8 cellular contexts compared by ENCODE assay signal in the genomic region with DNA sequence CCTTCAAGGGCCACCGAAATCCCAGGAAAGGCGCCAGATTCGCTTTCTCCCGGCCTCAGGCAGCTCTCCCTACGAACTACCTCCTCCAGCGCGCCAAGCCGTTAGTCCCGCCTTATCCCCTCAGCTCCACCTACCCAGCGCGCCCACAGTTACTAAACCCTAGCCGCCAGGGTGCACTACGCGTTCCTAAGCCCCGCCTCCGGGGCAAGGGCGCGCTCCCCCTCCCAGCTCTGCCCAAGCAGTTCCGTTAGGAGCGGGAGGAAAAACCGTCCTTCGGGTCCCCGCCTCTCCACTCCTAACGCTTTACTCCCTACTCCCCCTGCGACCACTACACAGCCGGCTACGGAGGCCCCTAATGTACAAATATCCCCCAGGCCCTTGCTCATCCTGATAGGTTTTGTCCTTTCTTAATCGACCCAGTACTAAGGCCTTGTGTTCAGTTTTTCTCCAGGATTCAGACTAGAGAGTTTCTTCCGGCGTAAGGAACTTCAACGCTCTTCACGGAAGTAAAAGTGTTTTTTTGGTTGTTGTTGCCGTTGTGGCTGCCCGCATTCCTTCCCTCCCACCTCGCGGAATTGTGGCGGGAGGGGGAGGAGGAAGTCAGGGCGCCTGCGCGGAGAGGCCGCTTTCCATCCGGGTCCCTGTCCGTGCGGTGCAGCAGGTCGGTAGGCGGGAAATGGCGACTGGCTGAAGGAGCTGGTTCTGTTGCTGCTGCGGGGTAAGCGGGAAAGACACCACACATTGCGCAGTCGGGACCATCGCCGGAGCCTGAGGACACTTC. TPM values are rescaled to one million over a fixed set of nuclear protein-coding genes. Genes with fewer than 3 reads are reported as not detected.
DNase-seq lines count a peak whose midpoint lies in the region; ATAC-seq and TF ChIP-seq lines count a peak whose summit lies in the region.

TSS of gene CTDSPL2 (plus strand) at position 655 of the 781 bp plus-strand sequence. CDS start 31,386 bp downstream, outside the sequence.

- no peaks in the 10 kb centered on the region for H3K9me3 ChIP-seq in OCI-LY3 (ENCODE audit: insufficient read depth, low read length)

- H2AFZ ChIP-seq in OCI-LY3 (ENCODE audit: low read depth, low read length): peak within 1 kb of the TSS; percentile 99

- peaks cover 65% of the 10 kb centered on the region for H3K79me2 ChIP-seq in OCI-LY3 (ENCODE audit: low read length)

- peaks cover 27% of the 10 kb centered on the region for H4K20me1 ChIP-seq in OCI-LY3 (ENCODE audit: insufficient read depth, low read length)

- H3K27ac ChIP-seq in OCI-LY3 (ENCODE audit: low read length): peak within 1 kb of the TSS; percentile 94

- H3K4me2 ChIP-seq in OCI-LY3 (ENCODE audit: low read length): peak within 1 kb of the TSS; percentile 82

- no peaks in the 10 kb centered on the region for H3K27me3 ChIP-seq in OCI-LY3 (ENCODE audit: low read depth, low read length)

- H3K27ac Mint-ChIP-seq in endothelial cell (ENCODE audit: unreplicated experiment): peak within 1 kb of the TSS; percentile 100

- peak within 1 kb of the TSS; percentile 95 for H3K4me3 ChIP-seq in OCI-LY3 (ENCODE audit: low read length)

- H3K4me1 Mint-ChIP-seq in endothelial cell (ENCODE audit: unreplicated experiment): peaks cover 17% of the 10 kb centered on the region

- no peaks in the 10 kb centered on the region for H3K36me3 Mint-ChIP-seq in endothelial cell (ENCODE audit: low read depth, unreplicated experiment)

- H3K9ac ChIP-seq in OCI-LY3 (ENCODE audit: low read length): peak within 1 kb of the TSS; percentile 99

- peak; percentile 92 for ATAC-seq in GM21526 (IDR thresholded peaks at IDR 0.05; ENCODE audit: low FRiP score, unreplicated experiment)

- peaks cover 4% of the 10 kb centered on the region for H3K36me3 ChIP-seq in OCI-LY3 (replicated peaks; ENCODE audit: low read depth, low read length)

- no peaks in the 10 kb centered on the region for H3K9me3 Mint-ChIP-seq in endothelial cell (ENCODE audit: unreplicated experiment)

- H3K4me3 Mint-ChIP-seq in endothelial cell (ENCODE audit: unreplicated experiment): peak within 1 kb of the TSS; percentile 98

- peaks cover 12% of the 10 kb centered on the region for H3K27me3 Mint-ChIP-seq in endothelial cell (ENCODE audit: unreplicated experiment)

- DNase-seq in DMS114 treated with DMSO at 0.1 percent for 48 hours (lab: John Stamatoyannopoulos, UW; ENCODE audit: unreplicated experiment): peak; percentile 97
- DNase-seq in HuH-7.5 (ENCODE audit: low spot score): peak; percentile 53
- peak; percentile 96 for DNase-seq in activated CD8-positive, alpha-beta memory T cell treated with anti-CD3 and anti-CD28 coated beads, Interleukin-2, amount 50 U/mL, for 48 hours
- DNase-seq in endothelial cell (ENCODE audit: low spot score): peak; percentile 96
- peak; percentile 97 for DNase-seq in midbrain (lab: John Stamatoyannopoulos, UW)
- DNase-seq in stimulated activated CD8-positive, alpha-beta memory T cell treated with anti-CD3 and anti-CD28 coated beads, Interleukin-2, amount 100 ng/mL, for 1 hour (ENCODE audit: low read depth in 2 of 2): peak; percentile 87

- TF ChIP-seq CTCF in OCI-LY3 (IDR thresholded peaks at IDR 0.05; ENCODE audit: low read depth, low read length): no peak; the same call in 1 of the 2 replicates
- no peak for TF ChIP-seq CTCF in endothelial cell (IDR thresholded peaks at IDR 0.05; ENCODE audit: unreplicated experiment)

- H3K4me1 ChIP-seq in OCI-LY3 (ENCODE audit: low read length): peaks cover 16% of the 10 kb centered on the region

RNA-seq across cellular contexts. Expression of gene CTDSPL2, which starts in this region (rescaled TPM):
- total RNA-seq in endothelial cell (ENCODE audit: unreplicated experiment): 40.9 TPM

Comparison
In these comparisons a context has a peak if more than half of its experiments do, and no peak if none do; other contexts are left out.
1. Peak in every context shown above with its lines: DNase-seq, ATAC-seq, H3K4me3 ChIP-seq and H3K27ac ChIP-seq.